In the genomic region with DNA sequence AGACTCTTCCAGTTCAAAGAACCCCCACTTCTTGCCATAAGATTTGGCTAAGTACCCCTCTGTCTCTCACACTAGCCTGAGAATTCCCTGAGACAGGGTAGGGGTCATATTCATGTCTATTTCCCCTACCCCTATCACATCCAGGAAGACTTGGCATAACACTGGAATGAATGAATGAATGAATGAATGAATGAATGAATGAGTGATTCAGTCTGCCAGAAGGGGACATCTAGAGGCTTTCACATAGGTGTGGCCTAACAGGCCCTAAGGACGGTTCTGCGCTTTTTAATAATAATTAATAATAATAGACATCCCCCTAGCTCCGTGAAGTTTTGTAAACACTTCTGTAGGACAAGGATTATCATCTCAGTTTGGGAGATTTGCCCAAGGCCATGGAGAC, we compare ENCODE assay signal across 24 cellular contexts.
A peak's percentile ranks its signal among the peaks of the same experiment; 100 is the strongest.
DNase-seq lines count a peak whose midpoint lies in the region; ATAC-seq, FAIRE-seq and TF ChIP-seq lines count a peak whose summit lies in the region.
"Had no signal": no experiment of that assay in that cellular context is flagged by ENCODE, and none has a peak within 500 bp of the region (broad histone marks: within the 10 kb centered on the region; RNA-seq: fewer than 3 reads in every experiment).

No MANE protein-coding gene starts in this region.

- peaks cover 5% of the 10 kb centered on the region for H3F3A ChIP-seq in smooth muscle cell (ENCODE audit: low read depth)

- in situ Hi-C loops in K562 (cut with MboI), result no loop called here

- no peaks in the 10 kb centered on the region for H3K4me1 ChIP-seq in K562 (replicated peaks in 1 of 2; ENCODE audit: control insufficient read depth in 2 of 2, insufficient read depth in 2 of 2, low read length in 2 of 2)
- peaks cover 14% of the 10 kb centered on the region for H3K4me1 ChIP-seq in mesendoderm (ENCODE audit: control insufficient read depth, low read depth, low read length)
- peaks cover 25% of the 10 kb centered on the region for H3K4me1 ChIP-seq in smooth muscle cell (ENCODE audit: low read depth)

- no peak overlapping the region for H2BK15ac ChIP-seq in mesendoderm (replicated peaks; ENCODE audit: low read depth)

- H3K4me3 ChIP-seq in K562 (no peak overlapping the region), mesendoderm (ENCODE audit: low read length) (no peak overlapping the region), smooth muscle cell (no peak overlapping the region), foreskin fibroblast (ENCODE audit: low read depth in 1 of 2, low read length in 2 of 2) (no peak overlapping the region)
- H3K4me3 ChIP-seq: BLaER1 had no signal

- H3K36me3 ChIP-seq in K562 (ENCODE audit: control insufficient read depth, insufficient read depth, low read length), result no peaks in the 10 kb centered on the region
- H3K36me3 ChIP-seq in mesendoderm (ENCODE audit: control insufficient read depth, insufficient read depth, low read length), result no peaks in the 10 kb centered on the region
- no peaks in the 10 kb centered on the region for H3K36me3 ChIP-seq in smooth muscle cell (ENCODE audit: low read depth)
- H3K36me3 ChIP-seq: BE2C had no signal

- H4K20me1 ChIP-seq in K562 (replicated peaks; ENCODE audit: control insufficient read depth, insufficient read depth, low read length) (no peaks in the 10 kb centered on the region; the same call in 1 of the 2 replicates), smooth muscle cell (ENCODE audit: low read depth) (peaks cover 30% of the 10 kb centered on the region)

- intact Hi-C loops in K562 (cut with micrococcal nuclease), result no loop called here

- H2AFZ ChIP-seq in K562 (ENCODE audit: low read depth, low read length) (no peak overlapping the region), smooth muscle cell (ENCODE audit: low read depth) (no peak overlapping the region)

- no peak overlapping the region for H3K27ac ChIP-seq in K562 (ENCODE audit: extremely low read depth, low read depth, low read length)
- H3K27ac ChIP-seq in mesendoderm (ENCODE audit: low read depth, low read length), result no peak overlapping the region
- H3K27ac ChIP-seq in smooth muscle cell (ENCODE audit: low read depth), result no peak overlapping the region
- H3K27ac ChIP-seq: BLaER1 had no signal

- H2BK120ac ChIP-seq in mesendoderm (ENCODE audit: low read depth, low read length), result no peak overlapping the region

- TF ChIP-seq POLR2A in K562 (conservative IDR thresholded peaks at IDR 0.05), result no peak

- H3K79me1 ChIP-seq in mesendoderm (ENCODE audit: low read length), result no peaks in the 10 kb centered on the region

- DNase-seq in K562 (ENCODE audit: extremely low read depth in 1 of 4, low spot score in 3 of 4) (no peak), mesendoderm (no peak), smooth muscle cell (lab: John Stamatoyannopoulos, UW; ENCODE audit: unreplicated experiment) (no peak), NCI-H345 treated with DMSO at 0.1 percent for 48 hours (lab: John Stamatoyannopoulos, UW; ENCODE audit: unreplicated experiment) (no peak), foreskin fibroblast (no peak)
- DNase-seq: 8988T; ACHN; BE2C; C1 segment of cervical spinal cord; CD4-positive, alpha-beta memory T cell; CD4-positive, CD25-positive, alpha-beta regulatory T cell; CD8-positive, alpha-beta memory T cell; COR-L47; DMS 273 treated with DMSO at 0.1 percent for 48 hours; DMS153; DMS53; DMS79; DND-41; EL; GDM1 had no signal

- H4K8ac ChIP-seq in mesendoderm (ENCODE audit: low read depth, low read length), result no peak overlapping the region

- H3K9ac ChIP-seq in K562 (ENCODE audit: insufficient read depth in 1 of 2, low read depth in 2 of 2, low read length in 2 of 2) (no peak overlapping the region), mesendoderm (ENCODE audit: low read length) (no peak overlapping the region), smooth muscle cell (ENCODE audit: low read depth) (no peak overlapping the region)
- H3K9ac ChIP-seq: BLaER1 had no signal

- CTCF ChIA-PET in K562 (lab: Yijun Ruan, JAX; ENCODE audit: low intra/inter-chr PET ratio), result no interaction called here

- TF ChIP-seq CTCF in K562 (IDR thresholded peaks at IDR 0.05 in 2 of 3, conservative IDR thresholded peaks at IDR 0.05 in 1 of 3; ENCODE audit: insufficient read depth in 2 of 3, low read depth in 1 of 3, low read length in 3 of 3), result no peak
- no peak for TF ChIP-seq CTCF in smooth muscle cell (IDR thresholded peaks at IDR 0.05; ENCODE audit: borderline replicate concordance, insufficient read depth, poor library complexity, severe bottlenecking)
- TF ChIP-seq CTCF in foreskin fibroblast (IDR thresholded peaks at IDR 0.05; ENCODE audit: low read depth, low read length), result no peak

- POLR2A ChIA-PET in K562 (lab: Yijun Ruan, JAX), result no interaction called here

- no peak for FAIRE-seq in K562 (lab: Jason Lieb, UNC)
- FAIRE-seq: A204.1, GM12891 had no signal

- no peak overlapping the region for H4K5ac ChIP-seq in mesendoderm (ENCODE audit: low read length)

- no peak for TF ChIP-seq RAD21 in K562 (CRISPR knock-in tag; conservative IDR thresholded peaks at IDR 0.05 in 1 of 2, IDR thresholded peaks at IDR 0.05 in 1 of 2)

- H3K79me2 ChIP-seq in K562 (ENCODE audit: control insufficient read depth, insufficient read depth, low read length), result no peaks in the 10 kb centered on the region
- no peaks in the 10 kb centered on the region for H3K79me2 ChIP-seq in mesendoderm (ENCODE audit: control insufficient read depth, insufficient read depth, low read length)
- no peaks in the 10 kb centered on the region for H3K79me2 ChIP-seq in smooth muscle cell (ENCODE audit: low read depth)

- H3K27me3 ChIP-seq in K562 (ENCODE audit: control insufficient read depth in 2 of 2, insufficient read depth in 2 of 2, low read length in 2 of 2) (no peaks in the 10 kb centered on the region), mesendoderm (ENCODE audit: insufficient read depth, low read length, poor library complexity) (no peaks in the 10 kb centered on the region), smooth muscle cell (ENCODE audit: low read depth) (no peaks in the 10 kb centered on the region)
- H3K27me3 ChIP-seq: BE2C, BLaER1 had no signal

- H3K4me2 ChIP-seq in K562 (ENCODE audit: insufficient read depth, low read length), result no peak overlapping the region
- no peak overlapping the region for H3K4me2 ChIP-seq in mesendoderm (ENCODE audit: low read length)
- H3K4me2 ChIP-seq in smooth muscle cell, result peak overlapping the region; percentile 48
- H3K4me2 ChIP-seq: BLaER1 had no signal

- WGBS in K562 (ENCODE audit: insufficient coverage, low coverage, missing lambda C conversion rate), result 0% methylated on average over 3 of the region's 3 CpGs
- no CpG with 5 or more reads among the region's 3 CpGs for WGBS in mesendoderm (ENCODE audit: extremely low coverage, insufficient coverage, low lambda C conversion rate)
- WGBS in smooth muscle cell (ENCODE audit: low lambda C conversion rate), result 64% methylated on average over 3 of the region's 3 CpGs

- no peaks in the 10 kb centered on the region for H3K9me3 ChIP-seq in K562 (replicated peaks; ENCODE audit: control insufficient read depth, insufficient read depth, low read depth, low read length)
- no peaks in the 10 kb centered on the region for H3K9me3 ChIP-seq in smooth muscle cell (replicated peaks; ENCODE audit: low read depth)
- H3K9me3 ChIP-seq: BE2C, BLaER1 had no signal

- peak overlapping the region; percentile 78 for H3K18ac ChIP-seq in mesendoderm (ENCODE audit: low read length)

- H3K9me1 ChIP-seq in K562 (ENCODE audit: control insufficient read depth, insufficient read depth, low read length), result peaks cover 2% of the 10 kb centered on the region

- TF ChIP-seq EP300 in K562 (IDR thresholded peaks at IDR 0.05; ENCODE audit: low read length), result no peak

- H3K56ac ChIP-seq in mesendoderm (ENCODE audit: low read length), result no peak overlapping the region

- ATAC-seq in K562 (no peak), GM19035 (IDR thresholded peaks at IDR 0.05; ENCODE audit: unreplicated experiment) (no peak)

- H2BK5ac ChIP-seq in mesendoderm (ENCODE audit: low read length), result no peak overlapping the region

- H3K4ac ChIP-seq in mesendoderm (ENCODE audit: low read depth, low read length), result no peak overlapping the region

- no TSS peak for BruUV-seq in K562 (replicated peaks; lab: Mats Ljungman, UMichigan)

- H3K23ac ChIP-seq in mesendoderm (ENCODE audit: low read length), result no peak overlapping the region

- no peak overlapping the region for H2AK5ac ChIP-seq in mesendoderm (ENCODE audit: low read length)

TF ChIP-seq in K562, 482 proteins besides CTCF, POLR2A, EP300 and RAD21:
- TF ChIP-seq ZNF24 (IDR thresholded peaks at IDR 0.05), result peak; percentile 70; the same call in 1 of the 2 replicates
- TF ChIP-seq, protein P1, sequence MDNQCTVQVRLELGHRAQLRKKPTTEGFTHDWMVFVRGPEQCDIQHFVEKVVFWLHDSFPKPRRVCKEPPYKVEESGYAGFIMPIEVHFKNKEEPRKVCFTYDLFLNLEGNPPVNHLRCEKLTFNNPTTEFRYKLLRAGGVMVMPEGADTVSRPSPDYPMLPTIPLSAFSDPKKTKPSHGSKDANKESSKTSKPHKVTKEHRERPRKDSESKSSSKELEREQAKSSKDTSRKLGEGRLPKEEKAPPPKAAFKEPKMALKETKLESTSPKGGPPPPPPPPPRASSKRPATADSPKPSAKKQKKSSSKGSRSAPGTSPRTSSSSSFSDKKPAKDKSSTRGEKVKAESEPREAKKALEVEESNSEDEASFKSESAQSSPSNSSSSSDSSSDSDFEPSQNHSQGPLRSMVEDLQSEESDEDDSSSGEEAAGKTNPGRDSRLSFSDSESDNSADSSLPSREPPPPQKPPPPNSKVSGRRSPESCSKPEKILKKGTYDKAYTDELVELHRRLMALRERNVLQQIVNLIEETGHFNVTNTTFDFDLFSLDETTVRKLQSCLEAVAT (IDR thresholded peaks at IDR 0.05), result no peak
